In genomic region chr1:236774926-236775325, GRCh38 we compare ENCODE assay signal across 11 cellular contexts. TPM values are rescaled to one million over a fixed set of nuclear protein-coding genes. Genes with fewer than 3 reads are reported as not detected.
DNase-seq lines count a peak whose midpoint lies in the region; ATAC-seq, FAIRE-seq and TF ChIP-seq lines count a peak whose summit lies in the region.
"Had no signal": no experiment of that assay in that cellular context is flagged by ENCODE, and none has a peak within 500 bp of the region (broad histone marks: within the 10 kb centered on the region; RNA-seq: fewer than 3 reads in every experiment).

No MANE protein-coding gene starts in this region.

- no peak overlapping the region for H3K4me3 ChIP-seq in endothelial cell of umbilical vein (replicated peaks in 1 of 3; ENCODE audit: insufficient read depth in 1 of 3, low read depth in 1 of 3, low read length in 3 of 3)
- no peak overlapping the region for H3K4me3 ChIP-seq in osteoblast (ENCODE audit: insufficient read depth, low read length)
- no peak overlapping the region for H3K4me3 ChIP-seq in prostate gland

- no peaks in the 10 kb centered on the region for H3K79me2 ChIP-seq in endothelial cell of umbilical vein (ENCODE audit: control insufficient read depth, insufficient read depth, low read length)
- H3K79me2 ChIP-seq in osteoblast (ENCODE audit: insufficient read depth, low read length), result no peaks in the 10 kb centered on the region

- CTCF ChIA-PET in endothelial cell of umbilical vein (lab: Charles Lee), result interaction anchor here (2.3 kb wide), 1 partner anchor 166 kb away, joined by 12 read pairs; no protein-coding TSS in a partner anchor

- no peaks in the 10 kb centered on the region for H3K9me1 ChIP-seq in endothelial cell of umbilical vein (replicated peaks; ENCODE audit: control insufficient read depth, extremely low read depth, insufficient read depth, low read length)

- H4K20me1 ChIP-seq in endothelial cell of umbilical vein (replicated peaks; ENCODE audit: control insufficient read depth, extremely low read depth, insufficient read depth, low read length), result no peaks in the 10 kb centered on the region
- H4K20me1 ChIP-seq in osteoblast (ENCODE audit: insufficient read depth, low read length), result no peaks in the 10 kb centered on the region

- peak; percentile 36 to 41 for TF ChIP-seq CTCF in endothelial cell of umbilical vein (IDR thresholded peaks at IDR 0.05; ENCODE audit: extremely low read depth in 1 of 2, insufficient read depth in 1 of 2, low read depth in 1 of 2, low read length in 2 of 2)
- TF ChIP-seq CTCF in osteoblast (IDR thresholded peaks at IDR 0.05; ENCODE audit: extremely low read depth, low read depth, low read length), result peak; percentile 34
- peak in 1 of 4 experiments; percentile 10 for TF ChIP-seq CTCF in prostate gland (IDR thresholded peaks at IDR 0.05)

- H3K4me1 ChIP-seq in endothelial cell of umbilical vein (ENCODE audit: control insufficient read depth, extremely low read depth, insufficient read depth, low read length) (no peaks in the 10 kb centered on the region), osteoblast (ENCODE audit: insufficient read depth, low read length) (no peaks in the 10 kb centered on the region), prostate gland (replicated peaks) (no peaks in the 10 kb centered on the region)

- H2AFZ ChIP-seq in endothelial cell of umbilical vein (ENCODE audit: low read depth, low read length) (no peak overlapping the region), osteoblast (ENCODE audit: low read length) (no peak overlapping the region)

- peak; percentile 10 for DNase-seq in GF-D8 (lab: John Stamatoyannopoulos, UW)
- DNase-seq in NCI-H2227 treated with DMSO at 0.1 percent for 48 hours (lab: John Stamatoyannopoulos, UW), result peak; percentile 16
- peak; percentile 61 for DNase-seq in endothelial cell of umbilical vein (ENCODE audit: low read depth, low spot score)
- peak; percentile 87 for DNase-seq in osteoblast (ENCODE audit: insufficient read length, low spot score, missing footprints)
- no peak for DNase-seq in germinal center (ENCODE audit: low spot score)
- no peak for DNase-seq in prostate gland (ENCODE audit: low spot score)
- DNase-seq in ecto neural progenitor cell (ENCODE audit: low spot score), result no peak
- DNase-seq: cortex of kidney, T1000 had no signal

- BruUV-seq in endothelial cell of umbilical vein (replicated peaks; lab: Mats Ljungman, UMichigan), result no TSS peak

- H3K36me3 ChIP-seq in endothelial cell of umbilical vein (ENCODE audit: control insufficient read depth in 2 of 2, extremely low read depth in 1 of 2, insufficient read depth in 2 of 2, low read length in 2 of 2) (no peaks in the 10 kb centered on the region), osteoblast (ENCODE audit: insufficient read depth, low read length) (no peaks in the 10 kb centered on the region), prostate gland (no peaks in the 10 kb centered on the region)
- H3K36me3 ChIP-seq: neutrophil had no signal

- dilution Hi-C loops in endothelial cell of umbilical vein (cut with MboI; ENCODE audit: extremely low pct_ligation_motif_present, low sequenced_read_pairs), result no loop called here

- no peak overlapping the region for H3K9ac ChIP-seq in endothelial cell of umbilical vein (replicated peaks; ENCODE audit: extremely low read depth, insufficient read depth, low read length)

- H3K27ac ChIP-seq in endothelial cell of umbilical vein (ENCODE audit: insufficient read depth, low read depth, low read length), result no peak overlapping the region
- H3K27ac ChIP-seq in osteoblast (ENCODE audit: low read depth, low read length), result no peak overlapping the region
- no peak overlapping the region for H3K27ac ChIP-seq in prostate gland
- H3K27ac ChIP-seq: neutrophil had no signal

- TF ChIP-seq POLR2A in endothelial cell of umbilical vein (IDR thresholded peaks at IDR 0.05; ENCODE audit: low read depth, low read length) (no peak), prostate gland (IDR thresholded peaks at IDR 0.05) (no peak)

- H3K4me2 ChIP-seq in endothelial cell of umbilical vein (ENCODE audit: insufficient read depth, low read length) (no peak overlapping the region), osteoblast (ENCODE audit: insufficient read depth, low read length) (no peak overlapping the region)

- H3K27me3 ChIP-seq in endothelial cell of umbilical vein (ENCODE audit: control insufficient read depth in 2 of 2, insufficient read depth in 2 of 2, low read length in 2 of 2) (peaks cover 5 to 6% of the 10 kb centered on the region in 2 experiments), osteoblast (ENCODE audit: insufficient read depth, low read length) (no peaks in the 10 kb centered on the region), prostate gland (replicated peaks; ENCODE audit: insufficient read depth) (no peaks in the 10 kb centered on the region)

- intact Hi-C loops in endothelial cell of umbilical vein (cut with micrococcal nuclease) (loop anchor here (1.0 to 2.0 kb wide), 2 partner anchors 166 to 672 kb away; no protein-coding TSS in a partner anchor), prostate gland (cut with DNase I) (no loop called here)

- ATAC-seq in HG02870 (IDR thresholded peaks at IDR 0.05; ENCODE audit: unreplicated experiment), result no peak

- no peaks in the 10 kb centered on the region for H3K9me3 ChIP-seq in endothelial cell of umbilical vein (replicated peaks; ENCODE audit: control insufficient read depth, insufficient read depth, low read length)
- no peaks in the 10 kb centered on the region for H3K9me3 ChIP-seq in osteoblast (ENCODE audit: low read depth, low read length)
- no peaks in the 10 kb centered on the region for H3K9me3 ChIP-seq in prostate gland
- H3K9me3 ChIP-seq: neutrophil had no signal

- peak; percentile 80 for FAIRE-seq in endothelial cell of umbilical vein (lab: Jason Lieb, UNC)

- POLR2A ChIA-PET in endothelial cell of umbilical vein (lab: Charles Lee), result no interaction called here

- WGBS in prostate gland, result 48% methylated on average over 3 of the region's 3 CpGs

TF ChIP-seq in endothelial cell of umbilical vein, 7 proteins besides CTCF, POLR2A, EP300 and RAD21:
- TF ChIP-seq EZH2 (IDR thresholded peaks at IDR 0.05; ENCODE audit: borderline replicate concordance, low read depth, low read length, severe bottlenecking), result no peak
- TF ChIP-seq POLR2AphosphoS5 (IDR thresholded peaks at IDR 0.05; ENCODE audit: insufficient read depth, low read depth, low read length), result no peak
- no peak for TF ChIP-seq MAX (IDR thresholded peaks at IDR 0.05; ENCODE audit: insufficient read depth, insufficient read length)
- TF ChIP-seq JUN (IDR thresholded peaks at IDR 0.05; ENCODE audit: borderline replicate concordance, insufficient read depth, insufficient read length, low read depth), result no peak
- TF ChIP-seq GATA2 (IDR thresholded peaks at IDR 0.05; ENCODE audit: insufficient read depth, insufficient read length, low read depth, low read length), result no peak
- TF ChIP-seq FOS (IDR thresholded peaks at IDR 0.05; ENCODE audit: borderline replicate concordance, insufficient read depth, low read length), result no peak
- TF ChIP-seq MYC (IDR thresholded peaks at IDR 0.05; ENCODE audit: low read depth, low read length), result no peak

RNA-seq across cellular contexts. Expression of gene MTR, which starts 20.2 kb away (rescaled TPM):
- 41.8 and 45.2 TPM in 2 replicates for total RNA-seq in endothelial cell of umbilical vein
- polyA plus RNA-seq in endothelial cell of umbilical vein, result 5.3 and 6.7 TPM in 2 replicates
- polyA plus RNA-seq in endothelial cell of umbilical vein (2011; cell fraction: cytosol; rRNA removed), result 6.9 TPM in 2 replicates
- polyA plus RNA-seq in endothelial cell of umbilical vein (2011; cell fraction: nucleus; rRNA removed), result 27.1 and 27.3 TPM in 2 replicates
- 20.3 and 24.1 TPM in 2 replicates for polyA plus RNA-seq in endothelial cell of umbilical vein (2012)
- 33.6 and 34.1 TPM in 2 replicates for polyA minus RNA-seq in endothelial cell of umbilical vein
- 15.2 TPM for polyA minus RNA-seq in endothelial cell of umbilical vein (2011; cell fraction: cytosol; rRNA and poly(A)+ RNA removed)
- polyA minus RNA-seq in endothelial cell of umbilical vein (2011; cell fraction: nucleus; rRNA and poly(A)+ RNA removed), result 25.5 and 36.7 TPM in 2 replicates
- 28.6 and 30.0 TPM in 2 replicates for total RNA-seq in osteoblast
- 10 to 100 TPM; 18.8 to 48.7 TPM for total RNA-seq in prostate gland

Comparison
In these comparisons a context has a peak if more than half of its experiments do, and no peak if none do; other contexts are left out.
1. DNase-seq: peak in GF-D8 (single experiment), NCI-H2227 treated with DMSO at 0.1 percent for 48 hours (single experiment), endothelial cell of umbilical vein (single experiment) and osteoblast (single experiment); none in germinal center (single experiment), prostate gland (single experiment) and ecto neural progenitor cell (single experiment).